In the genomic region with DNA sequence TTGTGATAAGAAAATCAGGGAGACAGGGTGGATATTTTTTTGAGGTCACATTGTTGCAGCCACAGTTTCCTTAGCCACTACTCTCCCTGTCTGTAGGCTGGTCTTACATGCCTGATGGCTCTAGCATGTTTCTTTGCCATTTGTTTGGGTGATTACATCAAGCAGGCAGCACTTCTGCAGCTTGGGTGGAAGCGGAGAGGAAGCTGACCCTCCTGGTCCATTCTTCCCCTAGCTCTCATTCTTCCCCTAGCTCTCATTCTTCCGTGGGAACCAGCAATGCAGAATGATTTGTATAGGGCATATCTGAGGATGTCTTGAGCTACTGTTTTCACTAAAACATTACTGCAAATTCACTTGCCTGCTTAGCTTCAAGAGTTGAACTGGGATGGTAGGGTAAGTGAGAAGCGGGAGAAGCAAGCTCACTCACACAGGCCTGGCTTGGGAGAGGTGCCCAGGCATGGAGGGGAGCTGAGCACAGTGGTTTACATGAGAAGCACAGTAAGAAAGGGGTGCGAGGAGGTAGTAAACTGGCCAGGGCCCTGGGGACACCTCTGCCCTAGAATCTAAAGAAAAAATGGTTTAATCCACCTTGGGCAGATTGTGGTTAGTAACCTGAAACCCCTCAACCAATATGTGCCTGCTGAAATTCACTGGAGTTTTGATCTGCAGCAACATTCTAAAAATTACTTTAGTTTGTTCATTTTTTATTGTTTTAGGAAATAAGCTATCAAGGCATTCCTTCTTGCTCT, we compare ENCODE assay signal across 22 cellular contexts.
DNase-seq lines count a peak whose midpoint lies in the region; ATAC-seq and TF ChIP-seq lines count a peak whose summit lies in the region.
"Had no signal": no experiment of that assay in that cellular context is flagged by ENCODE, and none has a peak within 500 bp of the region (broad histone marks: within the 10 kb centered on the region; RNA-seq: fewer than 3 reads in every experiment).

No MANE protein-coding gene starts in this region.

- no peaks in the 10 kb centered on the region for H3K36me3 Mint-ChIP-seq in glutamatergic neuron (ENCODE audit: unreplicated experiment)
- H3K36me3 Mint-ChIP-seq: stimulated activated memory B cell treated with anti-CD40 and anti-IgM and Interleukin-4, amounts not matched to agents 10 μg/mL and 1 μg/mL and 100 μg/mL, for 72 hours had no signal

- no peak overlapping the region for H3K4me3 ChIP-seq in thoracic aorta
- H3K4me3 ChIP-seq in vagina, result no peak overlapping the region
- H3K4me3 ChIP-seq: suprapubic skin had no signal

- H3K4me3 Mint-ChIP-seq in glutamatergic neuron (ENCODE audit: unreplicated experiment), result no peak overlapping the region
- H3K4me3 Mint-ChIP-seq: activated CD4-positive, alpha-beta T cell treated with anti-CD3 and anti-CD28 coated beads, Interleukin-2, amount 10 ng/mL, durations not matched to agents 24 days and 14 days; IgD-negative memory B cell; stimulated activated memory B cell treated with anti-CD40 and anti-IgM and Interleukin-4, amounts not matched to agents 10 μg/mL and 1 μg/mL and 100 μg/mL, for 72 hours; T-helper 2 cell treated with Interferon-gamma antibody and Interleukin-4, amounts not matched to agents 5 μg/mL and 100 μg/mL, for 36 hours had no signal

- no peaks in the 10 kb centered on the region for H3K36me3 ChIP-seq in thoracic aorta
- H3K36me3 ChIP-seq in vagina, result no peaks in the 10 kb centered on the region
- H3K36me3 ChIP-seq: suprapubic skin, WERI-Rb-1 had no signal

- H3K27ac ChIP-seq in RWPE1 (peak overlapping the region; percentile 73), epithelial cell of prostate (peak overlapping the region; percentile 69), thoracic aorta (peak overlapping the region; percentile 40 to 64), vagina (no peak overlapping the region)
- H3K27ac ChIP-seq: suprapubic skin, WERI-Rb-1 had no signal

- no peak for TF ChIP-seq CTCF in RWPE1 (conservative IDR thresholded peaks at IDR 0.05; ENCODE audit: low read depth)
- TF ChIP-seq CTCF in thoracic aorta (IDR thresholded peaks at IDR 0.05), result no peak
- TF ChIP-seq CTCF in glutamatergic neuron (IDR thresholded peaks at IDR 0.05; ENCODE audit: partially characterized antibody, unreplicated experiment), result no peak
- TF ChIP-seq CTCF in vagina (IDR thresholded peaks at IDR 0.05), result no peak

- intact Hi-C loops in vagina (cut with DNase I), result no loop called here

- H3K9me3 ChIP-seq in thoracic aorta, result no peaks in the 10 kb centered on the region
- H3K9me3 ChIP-seq in vagina, result no peaks in the 10 kb centered on the region
- H3K9me3 ChIP-seq: suprapubic skin had no signal

- DNase-seq in NCI-H2171 treated with DMSO at 0.1 percent for 48 hours (lab: John Stamatoyannopoulos, UW) (peak; percentile 53), NCI-H2171 (lab: John Stamatoyannopoulos, UW) (no peak), RWPE1 (ENCODE audit: low spot score) (no peak), epithelial cell of prostate (ENCODE audit: low read depth, low spot score) (no peak), thoracic aorta (ENCODE audit: low spot score) (no peak), glutamatergic neuron (no peak), vagina (ENCODE audit: extremely low spot score in 2 of 2) (no peak), foreskin melanocyte (no peak)
- DNase-seq: activated CD4-positive, alpha-beta T cell treated with anti-CD3 and anti-CD28 coated beads, Interleukin-2, amount 10 ng/mL, durations not matched to agents 24 days and 14 days; activated naive CD4-positive, alpha-beta T cell treated with Interleukin-2 at 50 U/mL for 16 hours; activated T-cell treated with anti-CD3 and anti-CD28 coated beads, Interleukin-2, amount 50 U/mL, for 48 hours; amygdala; DMS79 treated with DMSO at 0.1 percent for 48 hours; NCI-H2081 treated with DMSO at 0.1 percent for 48 hours; NCI-H526; RPMI8226; stimulated activated CD4-positive, alpha-beta T cell treated with anti-CD3 and anti-CD28 coated beads, Interleukin-4, amount 100 ng/mL, for 1 hour had no signal

- CTCF ChIA-PET in RWPE1 (lab: Yijun Ruan, JAX), result no interaction called here

- no peak for TF ChIP-seq POLR2A in vagina (IDR thresholded peaks at IDR 0.05)

- H3K27me3 ChIP-seq in thoracic aorta (replicated peaks; ENCODE audit: insufficient read depth) (no peaks in the 10 kb centered on the region), vagina (no peaks in the 10 kb centered on the region)
- H3K27me3 ChIP-seq: suprapubic skin had no signal

- peaks cover 3% of the 10 kb centered on the region for H3K9me3 Mint-ChIP-seq in glutamatergic neuron (ENCODE audit: unreplicated experiment)
- H3K9me3 Mint-ChIP-seq: activated CD4-positive, alpha-beta T cell treated with anti-CD3 and anti-CD28 coated beads, Interleukin-2, amount 10 ng/mL, durations not matched to agents 24 days and 14 days; stimulated activated memory B cell treated with anti-CD40 and anti-IgM and Interleukin-4, amounts not matched to agents 10 μg/mL and 1 μg/mL and 100 μg/mL, for 72 hours had no signal

- POLR2A ChIA-PET in RWPE1 (lab: Yijun Ruan, JAX; ENCODE audit: low non-redundant PET), result interaction anchor here (0.6 kb wide), 1 partner anchor 100 kb away, joined by 6 read pairs; no protein-coding TSS in a partner anchor

- no peak overlapping the region for H3K27ac Mint-ChIP-seq in glutamatergic neuron (ENCODE audit: unreplicated experiment)
- H3K27ac Mint-ChIP-seq: activated CD4-positive, alpha-beta T cell treated with anti-CD3 and anti-CD28 coated beads, Interleukin-2, amount 10 ng/mL, durations not matched to agents 24 days and 14 days; stimulated activated memory B cell treated with anti-CD40 and anti-IgM and Interleukin-4, amounts not matched to agents 10 μg/mL and 1 μg/mL and 100 μg/mL, for 72 hours; T-helper 2 cell treated with Interferon-gamma antibody and Interleukin-4, amounts not matched to agents 5 μg/mL and 100 μg/mL, for 36 hours had no signal

- peaks cover 7 to 33% of the 10 kb centered on the region in 2 donors for H3K4me1 ChIP-seq in thoracic aorta (ENCODE audit: control insufficient read depth in 1 of 2, low read depth in 2 of 2)
- H3K4me1 ChIP-seq in vagina, result no peaks in the 10 kb centered on the region
- H3K4me1 ChIP-seq: suprapubic skin had no signal

- no peak for ATAC-seq in thoracic aorta (ENCODE audit: insufficient number of reproducible peaks, low FRiP score, low read depth)
- ATAC-seq: stimulated activated memory B cell treated with anti-CD40 and anti-IgM and Interleukin-4, amounts not matched to agents 10 μg/mL and 1 μg/mL and 100 μg/mL, for 72 hours had no signal

- H3K27me3 Mint-ChIP-seq in glutamatergic neuron (ENCODE audit: unreplicated experiment), result peaks cover 4% of the 10 kb centered on the region
- H3K27me3 Mint-ChIP-seq: activated CD4-positive, alpha-beta T cell treated with anti-CD3 and anti-CD28 coated beads, Interleukin-2, amount 10 ng/mL, durations not matched to agents 24 days and 14 days; IgD-negative memory B cell; stimulated activated memory B cell treated with anti-CD40 and anti-IgM and Interleukin-4, amounts not matched to agents 10 μg/mL and 1 μg/mL and 100 μg/mL, for 72 hours had no signal

- peaks cover 8% of the 10 kb centered on the region for H3K4me1 Mint-ChIP-seq in glutamatergic neuron (ENCODE audit: low read depth, unreplicated experiment)
- H3K4me1 Mint-ChIP-seq: activated CD4-positive, alpha-beta T cell treated with anti-CD3 and anti-CD28 coated beads, Interleukin-2, amount 10 ng/mL, durations not matched to agents 24 days and 14 days; IgD-negative memory B cell; stimulated activated memory B cell treated with anti-CD40 and anti-IgM and Interleukin-4, amounts not matched to agents 10 μg/mL and 1 μg/mL and 100 μg/mL, for 72 hours had no signal
